Comparison of ENCODE assay signal across 10 cellular contexts in the genomic region with DNA sequence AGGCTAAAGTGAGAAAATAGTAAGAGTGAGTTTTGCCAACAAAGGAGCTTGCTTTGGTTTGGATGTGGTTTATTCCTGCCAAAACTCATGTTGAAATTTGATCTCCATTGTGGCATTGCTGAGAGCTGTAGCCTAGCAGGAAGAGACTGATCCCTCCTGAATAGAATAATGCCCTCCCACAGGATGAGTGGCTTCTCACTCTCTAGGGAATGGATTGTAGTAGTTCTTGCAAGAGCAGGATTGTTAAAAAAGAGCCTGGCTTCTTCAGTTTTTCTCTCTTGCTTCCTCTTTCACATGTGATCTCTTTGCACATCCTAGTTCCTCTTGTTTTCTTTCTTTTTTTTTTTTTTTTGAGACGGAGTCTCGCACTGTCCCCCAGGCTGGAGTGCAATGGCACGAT. TPM values are rescaled to one million over a fixed set of nuclear protein-coding genes. Genes with fewer than 3 reads are reported as not detected.
DNase-seq lines count a peak whose midpoint lies in the region; ATAC-seq and TF ChIP-seq lines count a peak whose summit lies in the region.
"Had no signal": no experiment of that assay in that cellular context is flagged by ENCODE, and none has a peak within 500 bp of the region (broad histone marks: within the 10 kb centered on the region; RNA-seq: fewer than 3 reads in every experiment).

No MANE protein-coding gene starts in this region.

- H3K9me3 Mint-ChIP-seq in stimulated activated memory B cell treated with anti-CD40 and anti-IgM and Interleukin-4, amounts not matched to agents 10 μg/mL and 1 μg/mL and 100 μg/mL, for 72 hours = no peaks in the 10 kb centered on the region

- no peak for TF ChIP-seq CTCF in epithelial cell of esophagus (IDR thresholded peaks at IDR 0.05; ENCODE audit: insufficient read depth, low read depth, low read length, missing control alignments)
- no peak for TF ChIP-seq CTCF in testis (IDR thresholded peaks at IDR 0.05)

- TF ChIP-seq POLR2A in testis (IDR thresholded peaks at IDR 0.05) = no peak

- H3K36me3 ChIP-seq in testis (ENCODE audit: low read depth, missing control alignments) = no peaks in the 10 kb centered on the region

- no peaks in the 10 kb centered on the region for H3K36me3 Mint-ChIP-seq in stimulated activated memory B cell treated with anti-CD40 and anti-IgM and Interleukin-4, amounts not matched to agents 10 μg/mL and 1 μg/mL and 100 μg/mL, for 72 hours

- DNase-seq in NCI-H1436 (lab: John Stamatoyannopoulos, UW) (peak; percentile 13), NCI-H1436 treated with DMSO at 0.1 percent for 48 hours (lab: John Stamatoyannopoulos, UW) (no peak), NCI-H510A (lab: John Stamatoyannopoulos, UW) (peak; percentile 1), epithelial cell of esophagus (ENCODE audit: low read depth) (peak; percentile 29), testis (no peak), cerebellum (ENCODE audit: low spot score) (no peak)
- DNase-seq: activated effector memory CD4-positive, alpha-beta T cell treated with anti-CD3 and anti-CD28 coated beads, Interleukin-2, amount 50 U/mL, for 16 hours; T1000 had no signal

- H3K27me3 ChIP-seq in testis = no peaks in the 10 kb centered on the region

- no peaks in the 10 kb centered on the region for H3K27me3 Mint-ChIP-seq in stimulated activated memory B cell treated with anti-CD40 and anti-IgM and Interleukin-4, amounts not matched to agents 10 μg/mL and 1 μg/mL and 100 μg/mL, for 72 hours

- intact Hi-C loops in testis (cut with DNase I; ENCODE audit: low total_unique reads) = no loop called here

- H3K4me3 ChIP-seq in epithelial cell of esophagus (ENCODE audit: low read length) = no peak overlapping the region
- no peak overlapping the region for H3K4me3 ChIP-seq in testis

- 70 to 82% methylated on average over 3 of the region's 3 CpGs for WGBS in testis, 2 donors

- H3K4me1 ChIP-seq in testis = no peaks in the 10 kb centered on the region

- peaks cover 12% of the 10 kb centered on the region for H3K4me1 Mint-ChIP-seq in stimulated activated memory B cell treated with anti-CD40 and anti-IgM and Interleukin-4, amounts not matched to agents 10 μg/mL and 1 μg/mL and 100 μg/mL, for 72 hours

- H3K27ac ChIP-seq in testis = no peak overlapping the region

- H3K9me3 ChIP-seq in testis = no peaks in the 10 kb centered on the region

- peak; percentile 70 for ATAC-seq in stimulated activated memory B cell treated with anti-CD40 and anti-IgM and Interleukin-4, amounts not matched to agents 10 μg/mL and 1 μg/mL and 100 μg/mL, for 72 hours
- no peak for ATAC-seq in HG03039 (IDR thresholded peaks at IDR 0.05; ENCODE audit: unreplicated experiment)

- H3K4me3 Mint-ChIP-seq in stimulated activated memory B cell treated with anti-CD40 and anti-IgM and Interleukin-4, amounts not matched to agents 10 μg/mL and 1 μg/mL and 100 μg/mL, for 72 hours = peak overlapping the region; percentile 26

- H3K27ac Mint-ChIP-seq in stimulated activated memory B cell treated with anti-CD40 and anti-IgM and Interleukin-4, amounts not matched to agents 10 μg/mL and 1 μg/mL and 100 μg/mL, for 72 hours = no peak overlapping the region

RNA-seq across cellular contexts. Expression of a gene that starts 34.4 kb away (rescaled TPM):
- 1 to 10 TPM; 5.6 to 8.7 TPM for total RNA-seq in testis
- 5.5 TPM for polyA plus RNA-seq in testis (ENCODE audit: insufficient read depth, low read depth, low replicate concordance)
- 1.5 TPM for total RNA-seq in cerebellum

Comparison
In these comparisons a context has a peak if more than half of its experiments do, and no peak if none do; other contexts are left out.
1. DNase-seq: peak in NCI-H1436 (single experiment), NCI-H510A (single experiment) and epithelial cell of esophagus (single experiment); none in NCI-H1436 treated with DMSO at 0.1 percent for 48 hours (single experiment), testis (single experiment) and cerebellum (single experiment).